In the genomic region with DNA sequence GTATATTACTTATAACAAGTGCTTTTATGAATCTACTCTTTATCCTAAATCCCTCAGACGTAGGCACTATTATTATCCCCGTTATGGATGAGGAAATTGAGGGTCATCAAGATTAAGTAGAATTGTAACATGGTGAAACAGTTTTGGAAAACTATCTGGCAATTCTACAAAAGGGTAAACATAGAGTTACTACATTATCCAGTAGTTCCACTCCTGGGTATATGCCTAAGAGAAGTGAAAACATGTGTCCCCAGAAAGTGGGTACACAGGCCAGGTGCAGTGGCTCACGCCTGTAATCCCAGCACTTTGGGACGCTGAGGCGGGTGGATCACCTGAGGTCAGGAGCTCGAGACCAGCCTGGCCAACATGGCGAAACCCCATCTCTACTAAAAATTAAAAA, we compare ENCODE assay signal across 1 cellular context.
TF ChIP-seq lines count a peak whose summit lies in the region.

No MANE protein-coding gene starts in this region.

TF ChIP-seq in liver, 16 proteins besides CTCF, POLR2A, EP300 and RAD21 (continued from another document):
- TF ChIP-seq REST (IDR thresholded peaks at IDR 0.05) (peak; percentile 16), RXRA (IDR thresholded peaks at IDR 0.05) (peak; percentile 64 to 69), JUND (IDR thresholded peaks at IDR 0.05) (peak; percentile 18 to 60), FOXA1 (IDR thresholded peaks at IDR 0.05) (peak; percentile 79)
- TF ChIP-seq, protein P1, sequence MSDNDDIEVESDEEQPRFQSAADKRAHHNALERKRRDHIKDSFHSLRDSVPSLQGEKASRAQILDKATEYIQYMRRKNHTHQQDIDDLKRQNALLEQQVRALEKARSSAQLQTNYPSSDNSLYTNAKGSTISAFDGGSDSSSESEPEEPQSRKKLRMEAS (IDR thresholded peaks at IDR 0.05) = peak; percentile 74
